10 cellular contexts compared by ENCODE assay signal in the genomic region with DNA sequence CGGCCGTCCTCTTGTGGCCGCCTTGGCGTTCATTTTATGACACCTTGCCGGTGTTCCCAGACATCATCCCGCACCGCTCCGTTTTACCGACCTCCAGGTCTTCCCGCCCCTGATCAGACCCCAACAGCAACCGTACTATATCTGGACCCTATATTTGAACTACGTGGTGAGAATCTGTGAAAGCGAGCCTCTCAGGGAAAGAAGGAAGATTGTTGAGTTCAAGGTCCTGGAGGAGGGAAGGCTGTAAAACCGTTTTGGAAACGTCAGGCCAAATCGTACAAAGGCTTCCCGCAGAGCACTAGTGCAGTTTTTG. TPM values are rescaled to one million over a fixed set of nuclear protein-coding genes. Genes with fewer than 3 reads are reported as not detected.
DNase-seq lines count a peak whose midpoint lies in the region; ATAC-seq and TF ChIP-seq lines count a peak whose summit lies in the region.
"Had no signal": no experiment of that assay in that cellular context is flagged by ENCODE, and none has a peak within 500 bp of the region (broad histone marks: within the 10 kb centered on the region; RNA-seq: fewer than 3 reads in every experiment).

No MANE protein-coding gene starts in this region.

- BruUV-seq in mammary epithelial cell (replicated peaks; lab: Mats Ljungman, UMichigan): no TSS peak

- ATAC-seq in upper lobe of left lung (ENCODE audit: low FRiP score in 2 of 2): no peak
- ATAC-seq in HG02840 (IDR thresholded peaks at IDR 0.05; ENCODE audit: low FRiP score, unreplicated experiment): no peak

- H2AFZ ChIP-seq in mammary epithelial cell (ENCODE audit: low read depth, low read length): no peak overlapping the region

- no peak overlapping the region for H3K27ac ChIP-seq in breast epithelium
- H3K27ac ChIP-seq in mammary epithelial cell (ENCODE audit: insufficient read depth, low read depth, low read length): no peak overlapping the region
- no peak overlapping the region for H3K27ac ChIP-seq in ascending aorta
- no peak overlapping the region for H3K27ac ChIP-seq in mesodermal cell (ENCODE audit: low read depth, low read length, severe bottlenecking)
- no peak overlapping the region for H3K27ac ChIP-seq in upper lobe of left lung
- H3K27ac ChIP-seq: foreskin keratinocyte, VCaP had no signal

- H3K4me2 ChIP-seq in mammary epithelial cell (ENCODE audit: insufficient read depth, low read depth, low read length): no peak overlapping the region

- H3K9me3 ChIP-seq in breast epithelium (no peaks in the 10 kb centered on the region), mammary epithelial cell (replicated peaks; ENCODE audit: insufficient read depth, low read length) (no peaks in the 10 kb centered on the region), ascending aorta (no peaks in the 10 kb centered on the region), mesodermal cell (ENCODE audit: control insufficient read depth, low read length) (no peaks in the 10 kb centered on the region), upper lobe of left lung (no peaks in the 10 kb centered on the region), HAP-1 (peaks cover 2% of the 10 kb centered on the region; the same call in 1 of the 2 replicates)

- in situ Hi-C loops in mammary epithelial cell (cut with MboI; ENCODE audit: low sequenced_read_pairs in 2 of 2): no loop called here
- in situ Hi-C loops in HAP-1 (cut with MboI; ENCODE audit: low sequenced_read_pairs): no loop called here

- dilution Hi-C loops in mammary epithelial cell (cut with HindIII; ENCODE audit: low sequenced_read_pairs): no loop called here

- WGBS in mammary epithelial cell (ENCODE audit: low coverage, missing lambda C conversion rate): 69% methylated on average over 7 of the region's 17 CpGs
- 19 to 25% methylated on average over 11 to 16 of the region's 17 CpGs for WGBS in mesodermal cell (ENCODE audit: insufficient coverage in 2 of 2), 2 experiments
- WGBS in upper lobe of left lung, 2 donors: 13 to 18% methylated on average over 6 to 17 of the region's 17 CpGs

- DNase-seq in breast epithelium (ENCODE audit: low spot score in 2 of 2) (no peak), mammary epithelial cell (no peak), ascending aorta (ENCODE audit: low spot score in 2 of 2) (no peak), upper lobe of left lung (no peak), HAP-1 (ENCODE audit: low spot score in 2 of 2) (no peak), erythroblast (lab: John Stamatoyannopoulos, UW) (no peak)
- DNase-seq: foreskin keratinocyte had no signal

- no peaks in the 10 kb centered on the region for H4K20me1 ChIP-seq in mammary epithelial cell (ENCODE audit: insufficient read depth, low read length)

- CTCF ChIA-PET in mammary epithelial cell (lab: Charles Lee; ENCODE audit: low non-redundant PET): no interaction called here

- no peak overlapping the region for H3K9ac ChIP-seq in mammary epithelial cell (ENCODE audit: insufficient read depth, low read length)

- no peaks in the 10 kb centered on the region for H3K4me1 ChIP-seq in breast epithelium
- H3K4me1 ChIP-seq in mammary epithelial cell (ENCODE audit: insufficient read depth, low read length): peaks cover 17% of the 10 kb centered on the region
- H3K4me1 ChIP-seq in ascending aorta: peaks cover 0 to 3% of the 10 kb centered on the region in 2 donors
- H3K4me1 ChIP-seq in mesodermal cell (ENCODE audit: control insufficient read depth, insufficient read depth, low read length, poor library complexity, severe bottlenecking): no peaks in the 10 kb centered on the region
- H3K4me1 ChIP-seq in upper lobe of left lung: peaks cover 18 to 25% (median 22%) of the 10 kb centered on the region in 4 donors
- peaks cover 22% of the 10 kb centered on the region for H3K4me1 ChIP-seq in HAP-1
- H3K4me1 ChIP-seq: foreskin keratinocyte had no signal

- TF ChIP-seq EP300 in upper lobe of left lung (IDR thresholded peaks at IDR 0.05): no peak

- no peak for TF ChIP-seq CTCF in breast epithelium (IDR thresholded peaks at IDR 0.05)
- TF ChIP-seq CTCF in mammary epithelial cell (conservative IDR thresholded peaks at IDR 0.05 in 1 of 2, IDR thresholded peaks at IDR 0.05 in 1 of 2; ENCODE audit: extremely low read depth in 1 of 2, insufficient read depth in 1 of 2, low read depth in 1 of 2, low read length in 2 of 2): no peak
- no peak for TF ChIP-seq CTCF in ascending aorta (IDR thresholded peaks at IDR 0.05)
- no peak for TF ChIP-seq CTCF in upper lobe of left lung (IDR thresholded peaks at IDR 0.05)

- H3K27me3 ChIP-seq in breast epithelium (peaks cover 0 to 45% of the 10 kb centered on the region in 2 donors), mammary epithelial cell (ENCODE audit: insufficient read depth, low read length) (peaks cover 37% of the 10 kb centered on the region), ascending aorta (peaks cover 17% of the 10 kb centered on the region), upper lobe of left lung (peaks cover 2 to 24% (median 13%) of the 10 kb centered on the region in 4 donors), HAP-1 (ENCODE audit: low read depth) (no peaks in the 10 kb centered on the region)

- no peaks in the 10 kb centered on the region for H3K79me2 ChIP-seq in mammary epithelial cell (ENCODE audit: insufficient read depth, low read length)

- TF ChIP-seq POLR2A in breast epithelium (IDR thresholded peaks at IDR 0.05) (no peak), upper lobe of left lung (IDR thresholded peaks at IDR 0.05) (no peak), erythroblast (IDR thresholded peaks at IDR 0.05; ENCODE audit: low read length) (no peak)

- H3K4me3 ChIP-seq in breast epithelium (peak overlapping the region; percentile 53 to 80 (median 60)), mammary epithelial cell (replicated peaks in 1 of 3; ENCODE audit: insufficient read depth in 1 of 3, low read depth in 2 of 3, low read length in 3 of 3) (no peak overlapping the region), ascending aorta (peak overlapping the region; percentile 81 to 84), mesodermal cell (ENCODE audit: extremely low read depth, insufficient read depth, low read length, poor library complexity, severe bottlenecking) (peak overlapping the region; percentile 49), upper lobe of left lung (peak overlapping the region in 3 of 4 donors; percentile 50 to 62 (median 61)), HAP-1 (no peak overlapping the region)

- H3K36me3 ChIP-seq in breast epithelium (no peaks in the 10 kb centered on the region), mammary epithelial cell (ENCODE audit: insufficient read depth, low read length) (no peaks in the 10 kb centered on the region), ascending aorta (no peaks in the 10 kb centered on the region), mesodermal cell (ENCODE audit: control insufficient read depth, insufficient read depth, low read length) (no peaks in the 10 kb centered on the region), upper lobe of left lung (no peaks in the 10 kb centered on the region), HAP-1 (replicated peaks) (no peaks in the 10 kb centered on the region)

- intact Hi-C loops in breast epithelium (cut with DNase I; ENCODE audit: low total_unique reads) (no loop called here), mammary epithelial cell (cut with micrococcal nuclease) (no loop called here), ascending aorta (cut with DNase I) (loop anchor here (5.0 to 10.0 kb wide), 5 partner anchors 197 to 697 kb away; no protein-coding TSS in a partner anchor)

RNA-seq across cellular contexts. Expression of a gene that starts 1.4 kb away (rescaled TPM):
- total RNA-seq in breast epithelium (10 to 100 TPM in 2 of 3 donors, 1 to 10 TPM in 1; 9.4 to 34.2 (median 30.2) TPM), mammary epithelial cell (not detected), ascending aorta (35.0 TPM), upper lobe of left lung (10 to 100 TPM in 3 of 6 donors, 1 to 10 TPM in 3; 7.3 to 19.0 (median 10.3) TPM)
- not detected for polyA plus RNA-seq in mammary epithelial cell
- polyA minus RNA-seq in mammary epithelial cell: not detected
- 2.7 TPM for polyA plus RNA-seq in mesodermal cell (2013, experiment 1 of 2)
- polyA plus RNA-seq in mesodermal cell (2013, experiment 2 of 2): 2.8 TPM
- total RNA-seq: foreskin keratinocyte had no signal
- polyA plus RNA-seq: foreskin keratinocyte had no signal

Comparison
In these comparisons a context has a peak if more than half of its experiments do, and no peak if none do; other contexts are left out.
1. H3K4me3 ChIP-seq: peak in breast epithelium (3 of 3), ascending aorta (2 of 2), mesodermal cell (single experiment) and upper lobe of left lung (3 of 4); none in mammary epithelial cell (0 of 3) and HAP-1 (single experiment).
2. RNA of a gene that starts 1.4 kb away (total RNA-seq): 35.0 TPM in ascending aorta (single experiment), 9.4 to 34.2 TPM in breast epithelium and 7.3 to 19.0 TPM in upper lobe of left lung; not detected in mammary epithelial cell; every median in the first group is over 4 times any median in the second.